1 cellular context compared by ENCODE assay signal in the genomic region with DNA sequence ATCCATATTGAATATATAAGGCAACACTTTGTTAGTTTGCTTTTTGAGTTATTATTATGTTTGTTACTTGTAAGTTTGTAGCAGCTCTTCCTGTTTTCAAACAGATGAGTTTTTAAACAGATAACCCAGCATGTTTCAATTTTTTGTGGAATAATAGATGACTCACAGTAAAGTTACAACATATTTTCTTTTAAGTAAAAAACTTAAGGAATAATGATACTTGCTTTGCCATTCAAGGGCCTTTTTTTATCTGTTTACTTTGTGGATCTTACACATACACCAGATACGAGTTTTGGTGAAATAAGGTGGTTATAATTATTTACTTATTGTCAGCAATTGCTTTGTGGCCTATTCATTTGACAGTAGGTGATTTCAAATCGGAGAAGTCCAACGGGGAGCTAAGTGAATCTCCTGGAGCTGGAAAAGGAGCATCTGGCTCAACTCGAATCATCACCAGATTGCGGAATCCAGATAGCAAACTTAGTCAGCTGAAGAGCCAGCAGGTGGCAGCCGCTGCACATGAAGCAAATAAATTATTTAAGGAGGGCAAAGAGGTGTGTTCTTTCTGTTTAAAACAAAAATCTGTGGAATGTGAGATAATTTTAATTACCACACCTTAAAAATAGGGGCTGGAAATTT.
TF ChIP-seq lines count a peak whose summit lies in the region.

No MANE protein-coding gene starts in this region.

TF ChIP-seq in SK-N-SH, 30 proteins besides CTCF, POLR2A, EP300 and RAD21 (continued from another document):
- TF ChIP-seq YY1 (IDR thresholded peaks at IDR 0.05; ENCODE audit: low read depth) (no peak), FOXJ3 (CRISPR knock-in tag; IDR thresholded peaks at IDR 0.05) (no peak), RXRA (IDR thresholded peaks at IDR 0.05; ENCODE audit: borderline replicate concordance, low read depth) (no peak), TEAD4 (IDR thresholded peaks at IDR 0.05; ENCODE audit: borderline replicate concordance, insufficient read depth) (0 out of 2 replicates have a peak, but pooled peaks have one; percentile 6), FOXM1 (IDR thresholded peaks at IDR 0.05; ENCODE audit: low read depth) (no peak), GABPA (IDR thresholded peaks at IDR 0.05; ENCODE audit: low read depth) (no peak), MXI1 (IDR thresholded peaks at IDR 0.05; ENCODE audit: low read depth, low read length) (peak; percentile 22; the same call in 1 of the 2 replicates), TCF12 (IDR thresholded peaks at IDR 0.05) (peak; percentile 75), CHD2 (IDR thresholded peaks at IDR 0.05; ENCODE audit: low read length, partially characterized antibody) (peak; percentile 37), GATA2 (CRISPR knock-in tag; IDR thresholded peaks at IDR 0.05) (peak; percentile 88), TAF1 (IDR thresholded peaks at IDR 0.05; ENCODE audit: borderline replicate concordance, low read depth, low read length) (no peak), NRF1 (IDR thresholded peaks at IDR 0.05; ENCODE audit: low read depth, low read length) (no peak), SMC3 (IDR thresholded peaks at IDR 0.05; ENCODE audit: low read depth, low read length) (peak; percentile 51)
- TF ChIP-seq, protein P1, sequence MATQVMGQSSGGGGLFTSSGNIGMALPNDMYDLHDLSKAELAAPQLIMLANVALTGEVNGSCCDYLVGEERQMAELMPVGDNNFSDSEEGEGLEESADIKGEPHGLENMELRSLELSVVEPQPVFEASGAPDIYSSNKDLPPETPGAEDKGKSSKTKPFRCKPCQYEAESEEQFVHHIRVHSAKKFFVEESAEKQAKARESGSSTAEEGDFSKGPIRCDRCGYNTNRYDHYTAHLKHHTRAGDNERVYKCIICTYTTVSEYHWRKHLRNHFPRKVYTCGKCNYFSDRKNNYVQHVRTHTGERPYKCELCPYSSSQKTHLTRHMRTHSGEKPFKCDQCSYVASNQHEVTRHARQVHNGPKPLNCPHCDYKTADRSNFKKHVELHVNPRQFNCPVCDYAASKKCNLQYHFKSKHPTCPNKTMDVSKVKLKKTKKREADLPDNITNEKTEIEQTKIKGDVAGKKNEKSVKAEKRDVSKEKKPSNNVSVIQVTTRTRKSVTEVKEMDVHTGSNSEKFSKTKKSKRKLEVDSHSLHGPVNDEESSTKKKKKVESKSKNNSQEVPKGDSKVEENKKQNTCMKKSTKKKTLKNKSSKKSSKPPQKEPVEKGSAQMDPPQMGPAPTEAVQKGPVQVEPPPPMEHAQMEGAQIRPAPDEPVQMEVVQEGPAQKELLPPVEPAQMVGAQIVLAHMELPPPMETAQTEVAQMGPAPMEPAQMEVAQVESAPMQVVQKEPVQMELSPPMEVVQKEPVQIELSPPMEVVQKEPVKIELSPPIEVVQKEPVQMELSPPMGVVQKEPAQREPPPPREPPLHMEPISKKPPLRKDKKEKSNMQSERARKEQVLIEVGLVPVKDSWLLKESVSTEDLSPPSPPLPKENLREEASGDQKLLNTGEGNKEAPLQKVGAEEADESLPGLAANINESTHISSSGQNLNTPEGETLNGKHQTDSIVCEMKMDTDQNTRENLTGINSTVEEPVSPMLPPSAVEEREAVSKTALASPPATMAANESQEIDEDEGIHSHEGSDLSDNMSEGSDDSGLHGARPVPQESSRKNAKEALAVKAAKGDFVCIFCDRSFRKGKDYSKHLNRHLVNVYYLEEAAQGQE (IDR thresholded peaks at IDR 0.05; ENCODE audit: low read depth, low read length) = no peak
- TF ChIP-seq, protein P2, sequence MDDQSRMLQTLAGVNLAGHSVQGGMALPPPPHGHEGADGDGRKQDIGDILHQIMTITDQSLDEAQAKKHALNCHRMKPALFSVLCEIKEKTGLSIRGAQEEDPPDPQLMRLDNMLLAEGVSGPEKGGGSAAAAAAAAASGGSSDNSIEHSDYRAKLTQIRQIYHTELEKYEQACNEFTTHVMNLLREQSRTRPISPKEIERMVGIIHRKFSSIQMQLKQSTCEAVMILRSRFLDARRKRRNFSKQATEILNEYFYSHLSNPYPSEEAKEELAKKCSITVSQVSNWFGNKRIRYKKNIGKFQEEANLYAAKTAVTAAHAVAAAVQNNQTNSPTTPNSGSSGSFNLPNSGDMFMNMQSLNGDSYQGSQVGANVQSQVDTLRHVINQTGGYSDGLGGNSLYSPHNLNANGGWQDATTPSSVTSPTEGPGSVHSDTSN (IDR thresholded peaks at IDR 0.05) = no peak
- TF ChIP-seq, protein P3, sequence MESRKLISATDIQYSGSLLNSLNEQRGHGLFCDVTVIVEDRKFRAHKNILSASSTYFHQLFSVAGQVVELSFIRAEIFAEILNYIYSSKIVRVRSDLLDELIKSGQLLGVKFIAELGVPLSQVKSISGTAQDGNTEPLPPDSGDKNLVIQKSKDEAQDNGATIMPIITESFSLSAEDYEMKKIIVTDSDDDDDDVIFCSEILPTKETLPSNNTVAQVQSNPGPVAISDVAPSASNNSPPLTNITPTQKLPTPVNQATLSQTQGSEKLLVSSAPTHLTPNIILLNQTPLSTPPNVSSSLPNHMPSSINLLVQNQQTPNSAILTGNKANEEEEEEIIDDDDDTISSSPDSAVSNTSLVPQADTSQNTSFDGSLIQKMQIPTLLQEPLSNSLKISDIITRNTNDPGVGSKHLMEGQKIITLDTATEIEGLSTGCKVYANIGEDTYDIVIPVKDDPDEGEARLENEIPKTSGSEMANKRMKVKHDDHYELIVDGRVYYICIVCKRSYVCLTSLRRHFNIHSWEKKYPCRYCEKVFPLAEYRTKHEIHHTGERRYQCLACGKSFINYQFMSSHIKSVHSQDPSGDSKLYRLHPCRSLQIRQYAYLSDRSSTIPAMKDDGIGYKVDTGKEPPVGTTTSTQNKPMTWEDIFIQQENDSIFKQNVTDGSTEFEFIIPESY (IDR thresholded peaks at IDR 0.05; ENCODE audit: borderline replicate concordance, low read depth) = no peak
- TF ChIP-seq, protein P4, sequence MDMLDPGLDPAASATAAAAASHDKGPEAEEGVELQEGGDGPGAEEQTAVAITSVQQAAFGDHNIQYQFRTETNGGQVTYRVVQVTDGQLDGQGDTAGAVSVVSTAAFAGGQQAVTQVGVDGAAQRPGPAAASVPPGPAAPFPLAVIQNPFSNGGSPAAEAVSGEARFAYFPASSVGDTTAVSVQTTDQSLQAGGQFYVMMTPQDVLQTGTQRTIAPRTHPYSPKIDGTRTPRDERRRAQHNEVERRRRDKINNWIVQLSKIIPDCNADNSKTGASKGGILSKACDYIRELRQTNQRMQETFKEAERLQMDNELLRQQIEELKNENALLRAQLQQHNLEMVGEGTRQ (IDR thresholded peaks at IDR 0.05; ENCODE audit: borderline replicate concordance, low read depth, low read length) = no peak
- TF ChIP-seq, protein P5, sequence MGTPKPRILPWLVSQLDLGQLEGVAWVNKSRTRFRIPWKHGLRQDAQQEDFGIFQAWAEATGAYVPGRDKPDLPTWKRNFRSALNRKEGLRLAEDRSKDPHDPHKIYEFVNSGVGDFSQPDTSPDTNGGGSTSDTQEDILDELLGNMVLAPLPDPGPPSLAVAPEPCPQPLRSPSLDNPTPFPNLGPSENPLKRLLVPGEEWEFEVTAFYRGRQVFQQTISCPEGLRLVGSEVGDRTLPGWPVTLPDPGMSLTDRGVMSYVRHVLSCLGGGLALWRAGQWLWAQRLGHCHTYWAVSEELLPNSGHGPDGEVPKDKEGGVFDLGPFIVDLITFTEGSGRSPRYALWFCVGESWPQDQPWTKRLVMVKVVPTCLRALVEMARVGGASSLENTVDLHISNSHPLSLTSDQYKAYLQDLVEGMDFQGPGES (IDR thresholded peaks at IDR 0.05; ENCODE audit: low read depth, low read length) = no peak
